In genomic region chrX:71067079-71067478, GRCh38 we compare ENCODE assay signal across 8 cellular contexts. TPM values are rescaled to one million over a fixed set of nuclear protein-coding genes. Genes with fewer than 3 reads are reported as not detected.
DNase-seq lines count a peak whose midpoint lies in the region; ATAC-seq and TF ChIP-seq lines count a peak whose summit lies in the region.

No MANE protein-coding gene starts in this region.

- TF ChIP-seq POLR2A in upper lobe of left lung (IDR thresholded peaks at IDR 0.05), result no peak

- H3K4me1 ChIP-seq in lung (ENCODE audit: control insufficient read depth in 2 of 2, insufficient read depth in 2 of 2, low read length in 2 of 2), result peaks cover 0 to 4% of the 10 kb centered on the region in 2 donors
- H3K4me1 ChIP-seq in upper lobe of left lung, result peaks cover 0 to 7% (median 2%) of the 10 kb centered on the region in 4 donors

- no peak for TF ChIP-seq EP300 in upper lobe of left lung (IDR thresholded peaks at IDR 0.05)

- H3K36me3 Mint-ChIP-seq in activated naive CD4-positive, alpha-beta T cell treated with anti-CD3 and anti-CD28 coated beads, Interleukin-2, amount 10 ng/mL, durations not matched to agents 7 days and 5 days, result peaks cover 16% of the 10 kb centered on the region

- H3K27me3 Mint-ChIP-seq in activated naive CD4-positive, alpha-beta T cell treated with anti-CD3 and anti-CD28 coated beads, Interleukin-2, amount 10 ng/mL, durations not matched to agents 7 days and 5 days, result peaks cover 3% of the 10 kb centered on the region

- TF ChIP-seq CTCF in brain microvascular endothelial cell (IDR thresholded peaks at IDR 0.05; ENCODE audit: low read depth, low read length, missing control alignments), result no peak
- TF ChIP-seq CTCF in lung (IDR thresholded peaks at IDR 0.05; ENCODE audit: control extremely low read depth, extremely low read depth), result no peak
- TF ChIP-seq CTCF in upper lobe of left lung (IDR thresholded peaks at IDR 0.05), result no peak

- peak overlapping the region; percentile 95 for H3K27ac Mint-ChIP-seq in activated naive CD4-positive, alpha-beta T cell treated with anti-CD3 and anti-CD28 coated beads, Interleukin-2, amount 10 ng/mL, durations not matched to agents 7 days and 5 days

- peak overlapping the region; percentile 88 for H3K4me3 Mint-ChIP-seq in activated naive CD4-positive, alpha-beta T cell treated with anti-CD3 and anti-CD28 coated beads, Interleukin-2, amount 10 ng/mL, durations not matched to agents 7 days and 5 days

- 23 to 48% methylated on average over 1 of the region's 1 CpG for WGBS in lung, 2 donors
- WGBS in upper lobe of left lung, 2 donors, result 11 to 39% methylated on average over 1 of the region's 1 CpG

- H3K27me3 ChIP-seq in brain microvascular endothelial cell (replicated peaks), result no peaks in the 10 kb centered on the region
- H3K27me3 ChIP-seq in lung (ENCODE audit: control insufficient read depth, insufficient read depth), result no peaks in the 10 kb centered on the region
- no peaks in the 10 kb centered on the region for H3K27me3 ChIP-seq in upper lobe of left lung

- ATAC-seq in lung (ENCODE audit: insufficient read depth, low FRiP score) (no peak), upper lobe of left lung (ENCODE audit: low FRiP score in 2 of 2) (no peak), HG02588 (IDR thresholded peaks at IDR 0.05; ENCODE audit: unreplicated experiment) (no peak), HG02623 (IDR thresholded peaks at IDR 0.05; ENCODE audit: unreplicated experiment) (no peak)

- in situ Hi-C loops in brain microvascular endothelial cell (cut with HindIII; ENCODE audit: low pct_ligation_motif_present, low sequenced_read_pairs), result no loop called here

- peak overlapping the region; percentile 73 for H3K4me3 ChIP-seq in brain microvascular endothelial cell (ENCODE audit: low read depth, low read length)
- peak overlapping the region; percentile 51 for H3K4me3 ChIP-seq in lung
- H3K4me3 ChIP-seq in upper lobe of left lung, result peak overlapping the region in 3 of 4 donors; percentile 58 to 79 (median 64)

- no peaks in the 10 kb centered on the region for H3K9me3 Mint-ChIP-seq in activated naive CD4-positive, alpha-beta T cell treated with anti-CD3 and anti-CD28 coated beads, Interleukin-2, amount 10 ng/mL, durations not matched to agents 7 days and 5 days

- H3K27ac ChIP-seq in brain microvascular endothelial cell, result peak overlapping the region; percentile 93
- H3K27ac ChIP-seq in lung (ENCODE audit: low read depth in 1 of 2, low read length in 1 of 2), result peak overlapping the region; percentile 73 to 82
- H3K27ac ChIP-seq in upper lobe of left lung, result peak overlapping the region in 3 of 4 donors; percentile 84 to 89 (median 86)

- H3K4me1 Mint-ChIP-seq in activated naive CD4-positive, alpha-beta T cell treated with anti-CD3 and anti-CD28 coated beads, Interleukin-2, amount 10 ng/mL, durations not matched to agents 7 days and 5 days, result peaks cover 21% of the 10 kb centered on the region

- H3K9me3 ChIP-seq in lung (ENCODE audit: control insufficient read depth in 2 of 2, insufficient read depth in 1 of 2, low read length in 1 of 2) (peaks cover 0 to 4% of the 10 kb centered on the region in 2 donors), upper lobe of left lung (no peaks in the 10 kb centered on the region)

- CTCF ChIA-PET in activated naive CD4-positive, alpha-beta T cell treated with anti-CD3 and anti-CD28 coated beads, Interleukin-2, amount 10 ng/mL, durations not matched to agents 7 days and 5 days (lab: Charles Lee), result interaction anchor here (0.6 kb wide), 2 partner anchors 152 to 354 kb away, joined by 3 to 4 read pairs; no protein-coding TSS in a partner anchor

- DNase-seq in activated naive CD4-positive, alpha-beta T cell treated with anti-CD3 and anti-CD28 coated beads, Interleukin-2, amount 10 ng/mL, durations not matched to agents 7 days and 5 days, result no peak
- no peak for DNase-seq in activated naive CD4-positive, alpha-beta T cell (lab: John Stamatoyannopoulos, UW)
- DNase-seq in brain microvascular endothelial cell (no peak), lung (ENCODE audit: low spot score) (no peak), upper lobe of left lung (no peak), AG20443 (ENCODE audit: low spot score) (no peak)

- H3K36me3 ChIP-seq in brain microvascular endothelial cell (replicated peaks) (no peaks in the 10 kb centered on the region), lung (ENCODE audit: control insufficient read depth in 2 of 2, insufficient read depth in 2 of 2, low read length in 2 of 2) (peaks cover 0 to 2% of the 10 kb centered on the region in 2 donors), upper lobe of left lung (no peaks in the 10 kb centered on the region)

RNA-seq across cellular contexts. Expression of gene SNX12, which starts 1.1 kb away (rescaled TPM):
- total RNA-seq in lung, result 10 to 100 TPM; 42.0 to 67.7 TPM
- 10 to 100 TPM; 22.7 to 35.1 TPM for polyA plus RNA-seq in lung
- 10 to 100 TPM; 26.2 to 67.4 (median 48.8) TPM for total RNA-seq in upper lobe of left lung

RNA-seq across cellular contexts. Expression of gene FOXO4, which starts 28.6 kb away (rescaled TPM):
- total RNA-seq in lung (10 to 100 TPM; 13.9 to 16.3 TPM), upper lobe of left lung (10 to 100 TPM; 11.2 to 34.1 (median 24.0) TPM)
- polyA plus RNA-seq in lung, result 10 to 100 TPM in 1 of 2 donors, 1 to 10 TPM in 1; 9.4 to 10.8 TPM

RNA-seq across cellular contexts. Expression of gene CXorf65, which starts 39.5 kb away (rescaled TPM):
- total RNA-seq in lung (not detected), upper lobe of left lung (1 to 10 TPM in 3 of 6 donors, not detected in 3; 1.0 to 3.6 (median 3.3) TPM)
- polyA plus RNA-seq in lung, result 1 to 10 TPM in 1 of 2 donors, under 1 TPM in 1; 0.95 to 2.6 TPM

RNA-seq across cellular contexts. Expression of gene IL2RG, which starts 44.3 kb away (rescaled TPM):
- total RNA-seq in lung (10 to 100 TPM; 14.0 to 25.8 TPM), upper lobe of left lung (10 to 100 TPM; 20.7 to 43.8 (median 26.2) TPM)
- 100 to 1,000 TPM in 1 of 2 donors, 10 to 100 TPM in 1; 13.5 to 136 TPM for polyA plus RNA-seq in lung

RNA-seq across cellular contexts. Expression of gene MED12, which starts 51.3 kb away (rescaled TPM):
- total RNA-seq in lung (10 to 100 TPM; 36.1 to 41.1 TPM), upper lobe of left lung (100 to 1,000 TPM in 1 of 6 donors, 10 to 100 TPM in 5; 21.7 to 188 (median 42.2) TPM)
- 10 to 100 TPM; 10.3 to 13.8 TPM for polyA plus RNA-seq in lung
